In genomic region chr1:204493882-204494280, GRCh38 we compare ENCODE assay signal across 8 cellular contexts. TPM values are rescaled to one million over a fixed set of nuclear protein-coding genes. Genes with fewer than 3 reads are reported as not detected.
DNase-seq lines count a peak whose midpoint lies in the region; ATAC-seq, FAIRE-seq and TF ChIP-seq lines count a peak whose summit lies in the region.

No MANE protein-coding gene starts in this region.

- TF ChIP-seq RAD21 in K562 (CRISPR knock-in tag; conservative IDR thresholded peaks at IDR 0.05 in 1 of 2, IDR thresholded peaks at IDR 0.05 in 1 of 2), result no peak

- peak overlapping the region; percentile 85 for H3K4me2 ChIP-seq in K562 (ENCODE audit: insufficient read depth, low read length)

- 1% methylated on average over 16 of the region's 18 CpGs for WGBS in K562 (ENCODE audit: insufficient coverage, low coverage, missing lambda C conversion rate)
- WGBS in sigmoid colon, 2 donors, result 0 to 1% methylated on average over 18 of the region's 18 CpGs

- H3K9me1 ChIP-seq in K562 (ENCODE audit: control insufficient read depth, insufficient read depth, low read length), result no peaks in the 10 kb centered on the region

- peaks cover 8% of the 10 kb centered on the region for H3K4me1 ChIP-seq in ES-I3 (ENCODE audit: insufficient read depth, low read length)
- H3K4me1 ChIP-seq in K562 (replicated peaks in 1 of 2; ENCODE audit: control insufficient read depth in 2 of 2, insufficient read depth in 2 of 2, low read length in 2 of 2), result peaks cover 14 to 15% of the 10 kb centered on the region in 2 experiments; a peak in 4 of 5 replicates
- H3K4me1 ChIP-seq in sigmoid colon, result peaks cover 0 to 43% (median 25%) of the 10 kb centered on the region in 4 donors

- POLR2A ChIA-PET in K562 (lab: Yijun Ruan, JAX), result interaction anchor here (0.5 to 2.5 kb wide), 13 partner anchors 9 to 1094 kb away, joined by 3 to 10 read pairs (median 4); no protein-coding TSS in a partner anchor

- no peak for TF ChIP-seq CTCF in K562 (IDR thresholded peaks at IDR 0.05 in 2 of 3, conservative IDR thresholded peaks at IDR 0.05 in 1 of 3; ENCODE audit: insufficient read depth in 2 of 3, low read depth in 1 of 3, low read length in 3 of 3)
- no peak for TF ChIP-seq CTCF in sigmoid colon (IDR thresholded peaks at IDR 0.05)

- no peak for TF ChIP-seq EP300 in K562 (IDR thresholded peaks at IDR 0.05; ENCODE audit: low read length)
- no peak for TF ChIP-seq EP300 in sigmoid colon (IDR thresholded peaks at IDR 0.05)

- H3K4me3 ChIP-seq in K562, result peak overlapping the region; percentile 49
- H3K4me3 ChIP-seq in iPS-11a (ENCODE audit: low read depth, low read length), result peak overlapping the region; percentile 88
- peak overlapping the region; percentile 64 to 93 (median 77) for H3K4me3 ChIP-seq in sigmoid colon

- ATAC-seq in GM21737 (IDR thresholded peaks at IDR 0.05; ENCODE audit: unreplicated experiment) (peak; percentile 35), SK-N-SH treated with all-trans-retinoic acid at 6 μM for 48 hours (peak; percentile 69), K562 (peak; percentile 61)

- no peaks in the 10 kb centered on the region; the same call in 1 of the 2 replicates for H3K36me3 ChIP-seq in ES-I3 (ENCODE audit: insufficient read depth, low read length)
- 0 out of 2 replicates have a peak, but pooled peaks cover 6% of the 10 kb centered on the region for H3K36me3 ChIP-seq in KOPT-K1 (ENCODE audit: insufficient read depth, low read length)
- H3K36me3 ChIP-seq in K562 (ENCODE audit: control insufficient read depth, insufficient read depth, low read length), result no peaks in the 10 kb centered on the region
- no peaks in the 10 kb centered on the region for H3K36me3 ChIP-seq in sigmoid colon

- CTCF ChIA-PET in K562 (lab: Yijun Ruan, JAX; ENCODE audit: low intra/inter-chr PET ratio), result interaction anchor here (0.6 to 2.1 kb wide), 4 partner anchors 48 to 177 kb away, joined by 3 to 13 read pairs (median 6); no protein-coding TSS in a partner anchor

- peaks cover 29 to 39% of the 10 kb centered on the region in 2 experiments for H3K27me3 ChIP-seq in K562 (ENCODE audit: control insufficient read depth in 2 of 2, insufficient read depth in 2 of 2, low read length in 2 of 2)
- H3K27me3 ChIP-seq in sigmoid colon, result no peaks in the 10 kb centered on the region

- H2AFZ ChIP-seq in K562 (ENCODE audit: low read depth, low read length), result peak overlapping the region; percentile 90

- no peaks in the 10 kb centered on the region for H3K79me2 ChIP-seq in K562 (ENCODE audit: control insufficient read depth, insufficient read depth, low read length)

- H4K20me1 ChIP-seq in K562 (replicated peaks; ENCODE audit: control insufficient read depth, insufficient read depth, low read length), result 0 out of 2 replicates have a peak, but pooled peaks cover 3% of the 10 kb centered on the region

- H3K9me3 ChIP-seq in ES-I3 (ENCODE audit: control insufficient read depth, insufficient read depth, low read length), result no peaks in the 10 kb centered on the region
- H3K9me3 ChIP-seq in KOPT-K1 (ENCODE audit: insufficient read depth, low read length, poor library complexity, severe bottlenecking), result no peaks in the 10 kb centered on the region
- H3K9me3 ChIP-seq in K562 (replicated peaks; ENCODE audit: control insufficient read depth, insufficient read depth, low read depth, low read length), result no peaks in the 10 kb centered on the region
- H3K9me3 ChIP-seq in sigmoid colon, result no peaks in the 10 kb centered on the region

- in situ Hi-C loops in K562 (cut with MboI), result no loop called here

- TF ChIP-seq POLR2A in K562 (conservative IDR thresholded peaks at IDR 0.05) (no peak), sigmoid colon (IDR thresholded peaks at IDR 0.05) (peak in 1 of 2 donors; percentile 51)

- DNase-seq in K562 (ENCODE audit: extremely low read depth in 1 of 4, low spot score in 3 of 4), result peak; percentile 71 to 77 (median 74)
- peak; percentile 79 for DNase-seq in sigmoid colon
- DNase-seq in AG20443 (ENCODE audit: low spot score), result no peak

- no peak for FAIRE-seq in K562 (lab: Jason Lieb, UNC)

- H3K27ac ChIP-seq in KOPT-K1 (ENCODE audit: low read depth, low read length, poor library complexity, severe bottlenecking) (peak overlapping the region; percentile 86), K562 (ENCODE audit: extremely low read depth, low read depth, low read length) (no peak overlapping the region), sigmoid colon (peak overlapping the region; percentile 90 to 98 (median 96))

- no TSS peak for BruUV-seq in K562 (replicated peaks; lab: Mats Ljungman, UMichigan)

- H3K9ac ChIP-seq in ES-I3 (ENCODE audit: low read depth, low read length) (peak overlapping the region; percentile 74), K562 (ENCODE audit: insufficient read depth in 1 of 2, low read depth in 2 of 2, low read length in 2 of 2) (peak overlapping the region; percentile 37 to 91; a peak in 3 of 4 replicates)

- intact Hi-C loops in K562 (cut with micrococcal nuclease) (loop anchor here (2.0 to 5.0 kb wide), 2 partner anchors 47 to 287 kb away; no protein-coding TSS in a partner anchor), sigmoid colon (cut with DNase I) (loop anchor here (2.0 kb wide), 1 partner anchor 47 kb away; no protein-coding TSS in a partner anchor)

TF ChIP-seq in SK-N-SH treated with all-trans-retinoic acid at 6 μM for 48 hours, 23 proteins besides CTCF, POLR2A, EP300 and RAD21 (continues in another document):
- no peak for TF ChIP-seq ZFP3 (CRISPR knock-in tag; IDR thresholded peaks at IDR 0.05)

TF ChIP-seq in K562, 482 proteins besides CTCF, POLR2A, EP300 and RAD21 (continues in another document):
- TF ChIP-seq HDAC6 (IDR thresholded peaks at IDR 0.05; ENCODE audit: low read depth, low read length), result no peak
- TF ChIP-seq RUNX1 (IDR thresholded peaks at IDR 0.05; ENCODE audit: low read depth), result no peak
- TF ChIP-seq BCOR (IDR thresholded peaks at IDR 0.05), result no peak
- no peak for TF ChIP-seq ZBTB12 (CRISPR knock-in tag; IDR thresholded peaks at IDR 0.05)

RNA-seq across cellular contexts. Expression of gene PIK3C2B, which starts 0.7 kb away (rescaled TPM):
- total RNA-seq in K562 (2011; cell fraction: chromatin; rRNA removed; ENCODE audit: low replicate concordance), result 1.7 and 12.0 TPM in 2 replicates
- total RNA-seq in K562 (2011; cell fraction: nucleolus; rRNA removed), result 2.2 and 6.7 TPM in 2 replicates
- 2.1 and 2.4 TPM in 2 replicates for total RNA-seq in K562 (2011; cell fraction: nucleoplasm; rRNA removed)
- total RNA-seq in K562 (2014; rRNA removed) (0.95 and 1.6 TPM in 2 replicates), K562 (2014; rRNA removed; fragmentation: Illumina TruSeq; extraction: Trizol) (0.61 and 0.62 TPM in 2 replicates), K562 (2015; rRNA removed; fragmentation: Illumina TruSeq; extraction: Trizol) (0.34 and 0.72 TPM in 2 replicates), K562 (2021) (1.8 and 2.9 TPM in 2 replicates), sigmoid colon (10 to 100 TPM in 3 of 4 donors, 1 to 10 TPM in 1; 9.2 to 29.9 (median 16.0) TPM)
- polyA plus RNA-seq in K562 (2011; rRNA removed) (1.1 and 4.0 TPM in 2 replicates), K562 (2014; fragmentation: Illumina TruSeq; extraction: Trizol) (0.55 and 0.82 TPM in 2 replicates), K562 (2014; fragmentation: Nextera tagmentation; extraction: Ambion mirVana) (under 1 TPM; 0.10 to 0.27 TPM), K562 (2014; rRNA removed) (0.27 and 0.65 TPM in 2 replicates), sigmoid colon (10 to 100 TPM; 11.4 to 47.6 (median 17.1) TPM)
- 2.0 and 3.0 TPM in 2 replicates for polyA plus RNA-seq in K562 (2011; cell fraction: cytosol; rRNA removed)
- 3.8 and 3.9 TPM in 2 replicates for polyA plus RNA-seq in K562 (2011; cell fraction: nucleus; rRNA removed)
- 1.4 and 2.8 TPM in 2 replicates for polyA plus RNA-seq in K562 (2012)
- 3.3 and 3.9 TPM in 2 replicates for polyA minus RNA-seq in K562 (2011; rRNA and poly(A)+ RNA removed)
- polyA minus RNA-seq in K562 (2011; cell fraction: cytosol; rRNA and poly(A)+ RNA removed), result 2.7 and 7.7 TPM in 2 replicates
- 3.1 and 6.1 TPM in 2 replicates for polyA minus RNA-seq in K562 (2011; cell fraction: nucleus; rRNA and poly(A)+ RNA removed)

RNA-seq across cellular contexts. Expression of gene MDM4, which starts 22.3 kb away (rescaled TPM):
- total RNA-seq in K562 (2011; cell fraction: chromatin; rRNA removed; ENCODE audit: low replicate concordance), result 237 and 644 TPM in 2 replicates
- total RNA-seq in K562 (2011; cell fraction: nucleolus; rRNA removed), result 117 and 136 TPM in 2 replicates
- total RNA-seq in K562 (2011; cell fraction: nucleoplasm; rRNA removed), result 249 and 386 TPM in 2 replicates
- 21.2 and 24.6 TPM in 2 replicates for total RNA-seq in K562 (2014; rRNA removed)
- total RNA-seq in K562 (2014; rRNA removed; fragmentation: Illumina TruSeq; extraction: Trizol), result 40.6 and 53.0 TPM in 2 replicates
- 32.2 and 33.4 TPM in 2 replicates for total RNA-seq in K562 (2015; rRNA removed; fragmentation: Illumina TruSeq; extraction: Trizol)
- 55.9 and 61.7 TPM in 2 replicates for total RNA-seq in K562 (2021)
- polyA plus RNA-seq in K562 (2011; rRNA removed), result 41.2 and 46.7 TPM in 2 replicates
- 5.9 and 16.5 TPM in 2 replicates for polyA plus RNA-seq in K562 (2011; cell fraction: cytosol; rRNA removed)
- 63.1 and 81.2 TPM in 2 replicates for polyA plus RNA-seq in K562 (2011; cell fraction: nucleus; rRNA removed)
- polyA plus RNA-seq in K562 (2012), result 5.2 and 7.5 TPM in 2 replicates
- 10.0 TPM in 2 replicates for polyA plus RNA-seq in K562 (2014; fragmentation: Illumina TruSeq; extraction: Trizol)
- 10 to 100 TPM in 1 of 2 experiments, 1 to 10 TPM in 1; 3.3 to 11.1 TPM for polyA plus RNA-seq in K562 (2014; fragmentation: Nextera tagmentation; extraction: Ambion mirVana)
- polyA plus RNA-seq in K562 (2014; rRNA removed), result 17.9 and 22.6 TPM in 2 replicates
- 171 and 249 TPM in 2 replicates for polyA minus RNA-seq in K562 (2011; rRNA and poly(A)+ RNA removed)
- 15.7 and 26.6 TPM in 2 replicates for polyA minus RNA-seq in K562 (2011; cell fraction: cytosol; rRNA and poly(A)+ RNA removed)
- polyA minus RNA-seq in K562 (2011; cell fraction: nucleus; rRNA and poly(A)+ RNA removed), result 120 and 165 TPM in 2 replicates
- 10 to 100 TPM; 48.2 to 82.0 (median 53.1) TPM for total RNA-seq in sigmoid colon
- polyA plus RNA-seq in sigmoid colon, result 10 to 100 TPM in 1 of 3 donors, 1 to 10 TPM in 2; 1.2 to 14.9 (median 1.8) TPM
